In genomic region chr2:237491515-237492118, GRCh38 we compare ENCODE assay signal across 2 cellular contexts.
TF ChIP-seq lines count a peak whose summit lies in the region.

No MANE protein-coding gene starts in this region.

TF ChIP-seq in H1, 55 proteins besides CTCF, POLR2A, EP300 and RAD21:
- TF ChIP-seq KDM1A (IDR thresholded peaks at IDR 0.05; ENCODE audit: borderline replicate concordance, low read length): no peak
- no peak for TF ChIP-seq RNF2 (IDR thresholded peaks at IDR 0.05; ENCODE audit: borderline replicate concordance, low read depth, low read length, missing control alignments, poor library complexity, severe bottlenecking)
- TF ChIP-seq SAP30 (IDR thresholded peaks at IDR 0.05; ENCODE audit: insufficient read depth, insufficient replicate concordance, low read length): no peak
- no peak for TF ChIP-seq NRF1 (IDR thresholded peaks at IDR 0.05; ENCODE audit: low read depth, low read length)
- TF ChIP-seq SIX5 (IDR thresholded peaks at IDR 0.05; ENCODE audit: low read depth, low read length): no peak
- TF ChIP-seq EGR1 (IDR thresholded peaks at IDR 0.05; ENCODE audit: borderline replicate concordance, low read depth, low read length): no peak
- TF ChIP-seq POU5F1 (IDR thresholded peaks at IDR 0.05; ENCODE audit: low read depth, low read length): no peak
- no peak for TF ChIP-seq CHD7 (IDR thresholded peaks at IDR 0.05; ENCODE audit: insufficient replicate concordance, low read length)
- no peak for TF ChIP-seq CBX8 (IDR thresholded peaks at IDR 0.05; ENCODE audit: borderline replicate concordance, low read depth, low read length)

TF ChIP-seq in SK-N-SH, 30 proteins besides CTCF, POLR2A, EP300 and RAD21:
- no peak for TF ChIP-seq GATA2 (CRISPR knock-in tag; IDR thresholded peaks at IDR 0.05)
- TF ChIP-seq JUND (IDR thresholded peaks at IDR 0.05): no peak
- no peak for TF ChIP-seq SIN3A (IDR thresholded peaks at IDR 0.05; ENCODE audit: borderline replicate concordance, low read depth, low read length)
- no peak for TF ChIP-seq USF2 (IDR thresholded peaks at IDR 0.05; ENCODE audit: borderline replicate concordance, low read depth, low read length)
- TF ChIP-seq EZH2phosphoT487 (IDR thresholded peaks at IDR 0.05; ENCODE audit: borderline replicate concordance, low read depth): no peak
- no peak for TF ChIP-seq RFX5 (IDR thresholded peaks at IDR 0.05; ENCODE audit: low read length)
- no peak for TF ChIP-seq FOSL2 (IDR thresholded peaks at IDR 0.05; ENCODE audit: borderline replicate concordance, low read depth)
- no peak for TF ChIP-seq MEF2A (IDR thresholded peaks at IDR 0.05; ENCODE audit: borderline replicate concordance, low read depth)
